ENCODE assay signal across 1 cellular context in genomic region chr6:50708664-50709365, GRCh38.
TF ChIP-seq lines count a peak whose summit lies in the region.

No MANE protein-coding gene starts in this region.

TF ChIP-seq in H1, 55 proteins besides CTCF, POLR2A, EP300 and RAD21:
- TF ChIP-seq POLR2AphosphoS5 (IDR thresholded peaks at IDR 0.05; ENCODE audit: low read depth, low read length) = no peak
- peak; percentile 92 for TF ChIP-seq RNF2 (IDR thresholded peaks at IDR 0.05; ENCODE audit: borderline replicate concordance, low read depth, low read length, missing control alignments, poor library complexity, severe bottlenecking)
- TF ChIP-seq EZH2 (IDR thresholded peaks at IDR 0.05; ENCODE audit: low read depth, low read length, severe bottlenecking) = peak; percentile 85
- no peak for TF ChIP-seq EGR1 (IDR thresholded peaks at IDR 0.05; ENCODE audit: borderline replicate concordance, low read depth, low read length)
- 0 out of 2 replicates have a peak, but pooled peaks have one; percentile 62 for TF ChIP-seq CBX8 (IDR thresholded peaks at IDR 0.05; ENCODE audit: borderline replicate concordance, low read depth, low read length)
- TF ChIP-seq, protein P1, sequence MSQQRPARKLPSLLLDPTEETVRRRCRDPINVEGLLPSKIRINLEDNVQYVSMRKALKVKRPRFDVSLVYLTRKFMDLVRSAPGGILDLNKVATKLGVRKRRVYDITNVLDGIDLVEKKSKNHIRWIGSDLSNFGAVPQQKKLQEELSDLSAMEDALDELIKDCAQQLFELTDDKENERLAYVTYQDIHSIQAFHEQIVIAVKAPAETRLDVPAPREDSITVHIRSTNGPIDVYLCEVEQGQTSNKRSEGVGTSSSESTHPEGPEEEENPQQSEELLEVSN (IDR thresholded peaks at IDR 0.05) = no peak
- peak; percentile 88 for TF ChIP-seq SUZ12 (IDR thresholded peaks at IDR 0.05; ENCODE audit: low read length)
